ENCODE assay signal across 37 cellular contexts in genomic region chr1:147561473-147561840, GRCh38.
"Had no signal": no experiment of that assay in that cellular context is flagged by ENCODE, and none has a peak within 500 bp of the region (broad histone marks: within the 10 kb centered on the region; RNA-seq: fewer than 3 reads in every experiment).

No MANE protein-coding gene starts in this region.

- H3K36me3 Mint-ChIP-seq: activated CD4-positive, alpha-beta memory T cell treated with anti-CD3 and anti-CD28 coated beads for 36 hours had no signal

- FAIRE-seq: astrocyte, bronchial epithelial cell, TTC549 had no signal

- DNase-seq: activated B cell treated with CpG ODN at 0.5 μM for 24 hours; activated CD4-positive, alpha-beta memory T cell treated with anti-CD3 and anti-CD28 coated beads for 36 hours; activated CD4-positive, alpha-beta T cell treated with anti-CD3 and anti-CD28 coated beads for 4 hours; activated CD4-positive, alpha-beta T cell treated with anti-CD3 and anti-CD28 coated beads, Interleukin-2, amount 10 ng/mL, durations not matched to agents 24 days and 14 days; activated CD4-positive, alpha-beta T cell treated with anti-CD3 and anti-CD28 coated beads, Interleukin-2, amount 50 U/mL, for 1 hour; activated CD4-positive, alpha-beta T cell treated with anti-CD3 and anti-CD28 coated beads, Interleukin-2, amount 50 U/mL, for 4 hours; activated CD4-positive, CD25-positive, alpha-beta regulatory T cell treated with anti-CD3 and anti-CD28 coated beads, Interleukin-2, amount 50 U/mL, for 72 hours; activated CD8-positive, alpha-beta memory T cell treated with anti-CD3 and anti-CD28 coated beads, Interleukin-2, amount 50 U/mL, for 4 hours; activated CD8-positive, alpha-beta T cell treated with anti-CD3 and anti-CD28 coated beads for 36 hours; activated effector memory CD4-positive, alpha-beta T cell treated with anti-CD3 and anti-CD28 coated beads, Interleukin-2, amount 50 U/mL, for 16 hours; activated gamma-delta T cell treated with Interleukin-2 at 50 U/mL for 16 hours; activated naive CD4-positive, alpha-beta T cell; activated naive CD4-positive, alpha-beta T cell treated with anti-CD3 and anti-CD28 coated beads for 36 hours; activated naive CD4-positive, alpha-beta T cell treated with anti-CD3 and anti-CD28 coated beads, Interleukin-2, amount 50 U/mL, for 16 hours; activated naive CD8-positive, alpha-beta T cell treated with anti-CD3 and anti-CD28 coated beads for 36 hours; activated T-cell treated with anti-CD3 and anti-CD28 coated beads for 4 hours; activated T-cell treated with anti-CD3 and anti-CD28 coated beads, Interleukin-2, amount 50 U/mL, for 1 hour; activated T-cell treated with anti-CD3 and anti-CD28 coated beads, Interleukin-2, amount 50 U/mL, for 4 hours; activated T-cell treated with anti-CD3 and anti-CD28 coated beads, Interleukin-2, amount 50 U/mL, for 72 hours; amniotic stem cell; aorta; caudate nucleus; cerebellar nuclear complex; T-helper 2 cell; T-helper 9 cell had no signal

- H3K4me3 Mint-ChIP-seq: activated B cell treated with CpG ODN at 0.5 μM for 24 hours; activated CD4-positive, alpha-beta memory T cell treated with anti-CD3 and anti-CD28 coated beads for 36 hours; activated CD4-positive, alpha-beta T cell treated with anti-CD3 and anti-CD28 coated beads, Interleukin-2, amount 10 ng/mL, durations not matched to agents 24 days and 14 days; activated CD8-positive, alpha-beta T cell treated with anti-CD3 and anti-CD28 coated beads for 36 hours; activated naive CD4-positive, alpha-beta T cell treated with anti-CD3 and anti-CD28 coated beads for 36 hours; activated naive CD8-positive, alpha-beta T cell treated with anti-CD3 and anti-CD28 coated beads for 36 hours; activated T-cell treated with anti-CD3 and anti-CD28 coated beads, Interleukin-2, amount 50 U/mL, for 4 hours; activated T-cell treated with anti-CD3 and anti-CD28 coated beads, Interleukin-2, amount 50 U/mL, for 72 hours; activated T-helper 1 cell treated with anti-CD3 and anti-CD28 coated beads, Interleukin-12 subunit alpha, Interleukin-12 subunit beta, Interleukin-2, Interleukin-4 antibody, amounts not matched to agents 30 ng/mL and 10 ng/mL and 1 ng/mL, durations not matched to agents 14 hours and 24 hours and 36 hours; activated T-helper 17 cell treated with anti-CD3 and anti-CD28 coated beads, Interleukin-2, amount 50 U/mL, for 72 hours; brain; central memory CD8-positive, alpha-beta T cell; T-helper 2 cell treated with Interferon-gamma antibody and Interleukin-4, amounts not matched to agents 5 μg/mL and 100 μg/mL, for 36 hours had no signal

- ATAC-seq: activated CD8-positive, alpha-beta T cell treated with anti-CD3 and anti-CD28 coated beads for 36 hours; activated naive CD4-positive, alpha-beta T cell treated with anti-CD3 and anti-CD28 coated beads, Interleukin-2, amount 50 U/mL, for 72 hours; activated T-cell treated with anti-CD3 and anti-CD28 coated beads, Interleukin-2, amount 50 U/mL, for 4 hours; activated T-cell treated with anti-CD3 and anti-CD28 coated beads, Interleukin-2, amount 50 U/mL, for 72 hours; activated T-helper 17 cell treated with anti-CD3 and anti-CD28 coated beads, Interleukin-2, amount 50 U/mL, for 72 hours had no signal

- H3K36me3 ChIP-seq: adrenal gland, cardiac muscle cell had no signal

- H3K27me3 ChIP-seq: adrenal gland, cardiac muscle cell had no signal

- H3K4me3 ChIP-seq: adrenal gland, cardiac muscle cell had no signal

- H3K27ac Mint-ChIP-seq: activated B cell treated with CpG ODN at 0.5 μM for 24 hours; activated CD4-positive, alpha-beta memory T cell treated with anti-CD3 and anti-CD28 coated beads for 36 hours; activated CD4-positive, alpha-beta T cell treated with anti-CD3 and anti-CD28 coated beads, Interleukin-2, amount 10 ng/mL, durations not matched to agents 24 days and 14 days; activated CD8-positive, alpha-beta T cell treated with anti-CD3 and anti-CD28 coated beads for 36 hours; activated naive CD4-positive, alpha-beta T cell treated with anti-CD3 and anti-CD28 coated beads for 36 hours; activated naive CD4-positive, alpha-beta T cell treated with anti-CD3 and anti-CD28 coated beads, Interleukin-2, amount 50 U/mL, for 72 hours; activated naive CD8-positive, alpha-beta T cell treated with anti-CD3 and anti-CD28 coated beads for 36 hours; activated T-cell treated with anti-CD3 and anti-CD28 coated beads, Interleukin-2, amount 50 U/mL, for 72 hours; activated T-helper 1 cell treated with anti-CD3 and anti-CD28 coated beads, Interleukin-12 subunit alpha, Interleukin-12 subunit beta, Interleukin-2, Interleukin-4 antibody, amounts not matched to agents 30 ng/mL and 10 ng/mL and 1 ng/mL, durations not matched to agents 14 hours and 24 hours and 36 hours; activated T-helper 17 cell treated with anti-CD3 and anti-CD28 coated beads, Interleukin-2, amount 50 U/mL, for 72 hours; brain; T-helper 2 cell treated with Interferon-gamma antibody and Interleukin-4, amounts not matched to agents 5 μg/mL and 100 μg/mL, for 36 hours had no signal

- H3K4me1 Mint-ChIP-seq: activated B cell treated with CpG ODN at 0.5 μM for 24 hours; activated CD4-positive, alpha-beta T cell treated with anti-CD3 and anti-CD28 coated beads, Interleukin-2, amount 10 ng/mL, durations not matched to agents 24 days and 14 days; central memory CD8-positive, alpha-beta T cell had no signal

- H3K27ac ChIP-seq: adrenal gland, cardiac muscle cell, VCaP had no signal

- H3K9me3 ChIP-seq: adrenal gland had no signal

- H3K27me3 Mint-ChIP-seq: activated CD4-positive, alpha-beta memory T cell treated with anti-CD3 and anti-CD28 coated beads for 36 hours; activated CD4-positive, alpha-beta T cell treated with anti-CD3 and anti-CD28 coated beads, Interleukin-2, amount 10 ng/mL, durations not matched to agents 24 days and 14 days; activated CD8-positive, alpha-beta T cell treated with anti-CD3 and anti-CD28 coated beads for 36 hours; activated naive CD8-positive, alpha-beta T cell treated with anti-CD3 and anti-CD28 coated beads for 36 hours; activated T-helper 17 cell treated with anti-CD3 and anti-CD28 coated beads, Interleukin-2, amount 50 U/mL, for 72 hours; brain had no signal
